Comparison of ENCODE assay signal across 1 cellular context in genomic region chr19:49224856-49225255, GRCh38.
A peak's percentile ranks its signal among the peaks of the same experiment; 100 is the strongest.
TF ChIP-seq lines count a peak whose summit lies in the region.

No MANE protein-coding gene starts in this region.

TF ChIP-seq in K562, 482 proteins besides CTCF, POLR2A, EP300 and RAD21 (continued from another document):
- no peak for TF ChIP-seq ZNF512 (tag; IDR thresholded peaks at IDR 0.05)
- no peak for TF ChIP-seq MCM5 (IDR thresholded peaks at IDR 0.05; ENCODE audit: low read depth)
- TF ChIP-seq PATZ1 (CRISPR knock-in tag; IDR thresholded peaks at IDR 0.05; ENCODE audit: borderline replicate concordance), result no peak
- TF ChIP-seq PCBP2 (IDR thresholded peaks at IDR 0.05; ENCODE audit: low read depth, low read length, poor library complexity, severe bottlenecking), result no peak
- TF ChIP-seq EGR1 (conservative IDR thresholded peaks at IDR 0.05), result peak; percentile 37; the same call in 1 of the 2 replicates
- TF ChIP-seq SNRNP70 (optimal IDR thresholded peaks at IDR 0.05; ENCODE audit: low read depth, low read length), result no peak
- TF ChIP-seq ZNF347 (CRISPR knock-in tag; IDR thresholded peaks at IDR 0.05; ENCODE audit: low read depth), result no peak
- TF ChIP-seq DEAF1 (CRISPR knock-in tag; IDR thresholded peaks at IDR 0.05), result peak; percentile 14; the same call in 1 of the 2 replicates
- peak in 2 of 3 experiments; percentile 18 to 60 for TF ChIP-seq YY1 (IDR thresholded peaks at IDR 0.05; ENCODE audit: borderline replicate concordance in 1 of 3, control insufficient read depth in 1 of 3, extremely low read depth in 1 of 3, insufficient read depth in 3 of 3, insufficient read length in 1 of 3, insufficient replicate concordance in 2 of 3, low read depth in 1 of 3, low read length in 2 of 3)
- TF ChIP-seq, protein P1, sequence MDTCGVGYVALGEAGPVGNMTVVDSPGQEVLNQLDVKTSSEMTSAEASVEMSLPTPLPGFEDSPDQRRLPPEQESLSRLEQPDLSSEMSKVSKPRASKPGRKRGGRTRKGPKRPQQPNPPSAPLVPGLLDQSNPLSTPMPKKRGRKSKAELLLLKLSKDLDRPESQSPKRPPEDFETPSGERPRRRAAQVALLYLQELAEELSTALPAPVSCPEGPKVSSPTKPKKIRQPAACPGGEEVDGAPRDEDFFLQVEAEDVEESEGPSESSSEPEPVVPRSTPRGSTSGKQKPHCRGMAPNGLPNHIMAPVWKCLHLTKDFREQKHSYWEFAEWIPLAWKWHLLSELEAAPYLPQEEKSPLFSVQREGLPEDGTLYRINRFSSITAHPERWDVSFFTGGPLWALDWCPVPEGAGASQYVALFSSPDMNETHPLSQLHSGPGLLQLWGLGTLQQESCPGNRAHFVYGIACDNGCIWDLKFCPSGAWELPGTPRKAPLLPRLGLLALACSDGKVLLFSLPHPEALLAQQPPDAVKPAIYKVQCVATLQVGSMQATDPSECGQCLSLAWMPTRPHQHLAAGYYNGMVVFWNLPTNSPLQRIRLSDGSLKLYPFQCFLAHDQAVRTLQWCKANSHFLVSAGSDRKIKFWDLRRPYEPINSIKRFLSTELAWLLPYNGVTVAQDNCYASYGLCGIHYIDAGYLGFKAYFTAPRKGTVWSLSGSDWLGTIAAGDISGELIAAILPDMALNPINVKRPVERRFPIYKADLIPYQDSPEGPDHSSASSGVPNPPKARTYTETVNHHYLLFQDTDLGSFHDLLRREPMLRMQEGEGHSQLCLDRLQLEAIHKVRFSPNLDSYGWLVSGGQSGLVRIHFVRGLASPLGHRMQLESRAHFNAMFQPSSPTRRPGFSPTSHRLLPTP (IDR thresholded peaks at IDR 0.05; ENCODE audit: borderline replicate concordance, extremely low read depth, insufficient read length), result peak; percentile 19
- no peak for TF ChIP-seq RNF2 (IDR thresholded peaks at IDR 0.05)
- TF ChIP-seq BACH1 (tag; IDR thresholded peaks at IDR 0.05), result no peak
- no peak for TF ChIP-seq SMARCA4 (IDR thresholded peaks at IDR 0.05)
- TF ChIP-seq, protein P2, sequence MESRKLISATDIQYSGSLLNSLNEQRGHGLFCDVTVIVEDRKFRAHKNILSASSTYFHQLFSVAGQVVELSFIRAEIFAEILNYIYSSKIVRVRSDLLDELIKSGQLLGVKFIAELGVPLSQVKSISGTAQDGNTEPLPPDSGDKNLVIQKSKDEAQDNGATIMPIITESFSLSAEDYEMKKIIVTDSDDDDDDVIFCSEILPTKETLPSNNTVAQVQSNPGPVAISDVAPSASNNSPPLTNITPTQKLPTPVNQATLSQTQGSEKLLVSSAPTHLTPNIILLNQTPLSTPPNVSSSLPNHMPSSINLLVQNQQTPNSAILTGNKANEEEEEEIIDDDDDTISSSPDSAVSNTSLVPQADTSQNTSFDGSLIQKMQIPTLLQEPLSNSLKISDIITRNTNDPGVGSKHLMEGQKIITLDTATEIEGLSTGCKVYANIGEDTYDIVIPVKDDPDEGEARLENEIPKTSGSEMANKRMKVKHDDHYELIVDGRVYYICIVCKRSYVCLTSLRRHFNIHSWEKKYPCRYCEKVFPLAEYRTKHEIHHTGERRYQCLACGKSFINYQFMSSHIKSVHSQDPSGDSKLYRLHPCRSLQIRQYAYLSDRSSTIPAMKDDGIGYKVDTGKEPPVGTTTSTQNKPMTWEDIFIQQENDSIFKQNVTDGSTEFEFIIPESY (CRISPR knock-in tag; IDR thresholded peaks at IDR 0.05), result peak; percentile 59
- TF ChIP-seq ETV1 (tag; conservative IDR thresholded peaks at IDR 0.05; ENCODE audit: low read depth), result no peak
- TF ChIP-seq STAG1 (CRISPR knock-in tag; IDR thresholded peaks at IDR 0.05; ENCODE audit: borderline replicate concordance), result peak; percentile 86
- TF ChIP-seq ZNF239 (CRISPR knock-in tag; IDR thresholded peaks at IDR 0.05), result no peak
- TF ChIP-seq TBL1XR1 (IDR thresholded peaks at IDR 0.05; ENCODE audit: low read length in 2 of 2), result no peak
- TF ChIP-seq ZNF75A (CRISPR knock-in tag; IDR thresholded peaks at IDR 0.05), result no peak
- no peak for TF ChIP-seq ETV5 (CRISPR knock-in tag; IDR thresholded peaks at IDR 0.05; ENCODE audit: low read depth)
- TF ChIP-seq, protein P3, sequence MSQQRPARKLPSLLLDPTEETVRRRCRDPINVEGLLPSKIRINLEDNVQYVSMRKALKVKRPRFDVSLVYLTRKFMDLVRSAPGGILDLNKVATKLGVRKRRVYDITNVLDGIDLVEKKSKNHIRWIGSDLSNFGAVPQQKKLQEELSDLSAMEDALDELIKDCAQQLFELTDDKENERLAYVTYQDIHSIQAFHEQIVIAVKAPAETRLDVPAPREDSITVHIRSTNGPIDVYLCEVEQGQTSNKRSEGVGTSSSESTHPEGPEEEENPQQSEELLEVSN (IDR thresholded peaks at IDR 0.05; ENCODE audit: borderline replicate concordance in 1 of 2, extremely low read depth in 1 of 2, insufficient read depth in 1 of 2, insufficient read length in 1 of 2, low read depth in 1 of 2, low read length in 1 of 2, poor library complexity in 1 of 2, severe bottlenecking in 1 of 2), result no peak
- TF ChIP-seq HDGF (IDR thresholded peaks at IDR 0.05), result no peak
- TF ChIP-seq ADNP (tag; IDR thresholded peaks at IDR 0.05), result peak; percentile 82
- TF ChIP-seq ZNF398 (CRISPR knock-in tag; IDR thresholded peaks at IDR 0.05), result no peak
- no peak for TF ChIP-seq SPI1 (IDR thresholded peaks at IDR 0.05; ENCODE audit: borderline replicate concordance, low read depth, low read length)
- no peak for TF ChIP-seq RAD51 (IDR thresholded peaks at IDR 0.05; ENCODE audit: borderline replicate concordance, low read depth)
- TF ChIP-seq, protein P4, sequence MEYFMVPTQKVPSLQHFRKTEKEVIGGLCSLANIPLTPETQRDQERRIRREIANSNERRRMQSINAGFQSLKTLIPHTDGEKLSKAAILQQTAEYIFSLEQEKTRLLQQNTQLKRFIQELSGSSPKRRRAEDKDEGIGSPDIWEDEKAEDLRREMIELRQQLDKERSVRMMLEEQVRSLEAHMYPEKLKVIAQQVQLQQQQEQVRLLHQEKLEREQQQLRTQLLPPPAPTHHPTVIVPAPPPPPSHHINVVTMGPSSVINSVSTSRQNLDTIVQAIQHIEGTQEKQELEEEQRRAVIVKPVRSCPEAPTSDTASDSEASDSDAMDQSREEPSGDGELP (CRISPR knock-in tag; IDR thresholded peaks at IDR 0.05; ENCODE audit: borderline replicate concordance), result peak; percentile 50; the same call in 1 of the 2 replicates
- TF ChIP-seq ZFP36 (IDR thresholded peaks at IDR 0.05; ENCODE audit: low read depth, low read length, partially characterized antibody), result peak; percentile 18
- peak; percentile 54; the same call in 1 of the 2 replicates for TF ChIP-seq SMC3 (conservative IDR thresholded peaks at IDR 0.05; ENCODE audit: insufficient read depth, low read depth, low read length)
